Comparison of ENCODE assay signal across 24 cellular contexts in the genomic region with DNA sequence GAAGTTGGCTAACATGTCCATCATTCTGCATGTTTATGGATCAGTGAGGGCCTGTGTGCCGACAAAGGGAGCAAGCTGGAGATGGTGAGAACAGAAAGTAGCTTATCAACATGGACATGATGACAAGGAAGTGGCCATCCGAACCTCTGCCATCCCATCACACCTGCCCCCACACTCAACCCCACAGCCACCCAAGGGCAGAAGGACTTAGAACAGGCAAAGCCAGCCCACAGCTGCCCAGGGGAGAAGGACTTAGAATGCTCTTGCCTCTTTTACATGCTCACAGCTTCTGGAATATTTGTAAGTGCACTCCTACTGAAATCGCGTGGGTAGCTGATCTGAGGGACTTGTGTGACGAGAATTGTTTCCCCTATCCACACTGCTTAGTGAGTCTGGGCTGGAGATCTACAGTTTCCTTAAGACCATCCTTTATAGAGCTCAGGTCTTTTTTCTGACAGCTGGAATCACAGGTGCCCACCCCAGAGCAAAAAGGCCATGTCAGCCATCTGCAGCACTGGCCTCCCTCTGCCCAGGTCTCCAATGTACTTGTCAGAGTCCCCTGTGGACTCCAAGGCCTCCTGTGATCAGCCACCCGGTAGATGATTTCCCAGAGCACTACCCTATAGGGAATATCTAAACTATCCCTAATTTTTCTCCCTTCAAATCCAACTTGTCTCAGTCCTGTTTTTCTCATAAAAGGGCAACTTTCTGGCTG.
A peak's percentile ranks its signal among the peaks of the same experiment; 100 is the strongest.
DNase-seq lines count a peak whose midpoint lies in the region; ATAC-seq and TF ChIP-seq lines count a peak whose summit lies in the region.
"Had no signal": no experiment of that assay in that cellular context is flagged by ENCODE, and none has a peak within 500 bp of the region (broad histone marks: within the 10 kb centered on the region; RNA-seq: fewer than 3 reads in every experiment).

No MANE protein-coding gene starts in this region.

- H3K27ac Mint-ChIP-seq in endodermal cell, result no peak overlapping the region
- H3K27ac Mint-ChIP-seq: activated CD4-positive, alpha-beta T cell treated with anti-CD3 and anti-CD28 coated beads, Interleukin-2, amount 10 ng/mL, durations not matched to agents 24 days and 14 days; activated naive CD4-positive, alpha-beta T cell treated with anti-CD3 and anti-CD28 coated beads, Interleukin-2, amount 50 U/mL, for 24 hours; CD4-positive, CD25-positive, alpha-beta regulatory T cell; H9; T-helper 1 cell treated with Interleukin-12 subunit alpha and Interleukin-12 subunit beta and Interleukin-4 antibody, amounts not matched to agents 30 μg/mL and 1 μg/mL, for 36 hours had no signal

- ATAC-seq in Right ventricle myocardium inferior, result no peak
- ATAC-seq in GM21423 (IDR thresholded peaks at IDR 0.05; ENCODE audit: unreplicated experiment), result no peak
- ATAC-seq: esophagus mucosa, psoas muscle had no signal

- no peaks in the 10 kb centered on the region for H3K9me3 ChIP-seq in endodermal cell (ENCODE audit: control insufficient read depth, low read length)
- H3K9me3 ChIP-seq: psoas muscle, SJSA1, uterus had no signal

- no peak for TF ChIP-seq CTCF in endodermal cell (conservative IDR thresholded peaks at IDR 0.05)

- H3K27me3 Mint-ChIP-seq in endodermal cell (ENCODE audit: insufficient read depth), result no peaks in the 10 kb centered on the region
- H3K27me3 Mint-ChIP-seq: activated naive CD4-positive, alpha-beta T cell treated with anti-CD3 and anti-CD28 coated beads, Interleukin-2, amount 50 U/mL, for 24 hours; CD4-positive, CD25-positive, alpha-beta regulatory T cell had no signal

- intact Hi-C loops in cardiac septum (cut with DNase I) (no loop called here), Right ventricle myocardium inferior (cut with DNase I) (no loop called here)

- peaks cover 15% of the 10 kb centered on the region for H3K4me1 Mint-ChIP-seq in endodermal cell

- 98 to 99% methylated on average over 4 to 6 of the region's 6 CpGs for WGBS in endodermal cell (ENCODE audit: insufficient coverage in 1 of 2, insufficient read length in 1 of 2), 2 experiments

- no peaks in the 10 kb centered on the region for H3K27me3 ChIP-seq in endodermal cell (ENCODE audit: control insufficient read depth, insufficient read depth, low read length, poor library complexity, severe bottlenecking)
- H3K27me3 ChIP-seq: SJSA1, uterus had no signal

- H3K9me3 Mint-ChIP-seq in endodermal cell, result no peaks in the 10 kb centered on the region
- H3K9me3 Mint-ChIP-seq: activated naive CD4-positive, alpha-beta T cell treated with anti-CD3 and anti-CD28 coated beads, Interleukin-2, amount 50 U/mL, for 24 hours; H9; T-helper 1 cell treated with Interleukin-12 subunit alpha and Interleukin-12 subunit beta and Interleukin-4 antibody, amounts not matched to agents 30 μg/mL and 1 μg/mL, for 36 hours had no signal

- no peak overlapping the region for H3K4me3 ChIP-seq in endodermal cell (ENCODE audit: low read length)
- H3K4me3 ChIP-seq: psoas muscle, SJSA1, uterus had no signal

- peaks cover 8% of the 10 kb centered on the region for H3K36me3 ChIP-seq in endodermal cell (ENCODE audit: control insufficient read depth, insufficient read depth, low read length)
- H3K36me3 ChIP-seq: uterus had no signal

- H3K4me1 ChIP-seq in endodermal cell (ENCODE audit: control insufficient read depth, insufficient read depth, low read length), result peaks cover 8% of the 10 kb centered on the region

- H3K9ac ChIP-seq in endodermal cell (ENCODE audit: extremely low read depth, low read length, poor library complexity, severe bottlenecking), result no peak overlapping the region

- H3K36me3 Mint-ChIP-seq in endodermal cell (ENCODE audit: low read depth), result peaks cover 6% of the 10 kb centered on the region
- H3K36me3 Mint-ChIP-seq: activated naive CD4-positive, alpha-beta T cell treated with anti-CD3 and anti-CD28 coated beads, Interleukin-2, amount 50 U/mL, for 24 hours had no signal

- H3K4me3 Mint-ChIP-seq in endodermal cell, result no peak overlapping the region
- H3K4me3 Mint-ChIP-seq: activated CD4-positive, alpha-beta T cell treated with anti-CD3 and anti-CD28 coated beads, Interleukin-2, amount 10 ng/mL, durations not matched to agents 24 days and 14 days; activated naive CD4-positive, alpha-beta T cell treated with anti-CD3 and anti-CD28 coated beads, Interleukin-2, amount 50 U/mL, for 24 hours; CD4-positive, CD25-positive, alpha-beta regulatory T cell; H9; T-helper 1 cell treated with Interleukin-12 subunit alpha and Interleukin-12 subunit beta and Interleukin-4 antibody, amounts not matched to agents 30 μg/mL and 1 μg/mL, for 36 hours had no signal

- DNase-seq in cardiac septum (ENCODE audit: low spot score) (peak; percentile 59), Right ventricle myocardium inferior (ENCODE audit: missing footprints) (no peak), endodermal cell (peak; percentile 24), putamen (ENCODE audit: low spot score) (peak; percentile 57), GM19238 (ENCODE audit: insufficient read length, low spot score) (no peak), occipital lobe (lab: John Stamatoyannopoulos, UW) (no peak)
- DNase-seq: activated CD4-positive, alpha-beta T cell treated with anti-CD3 and anti-CD28 coated beads, Interleukin-2, amount 10 ng/mL, durations not matched to agents 24 days and 14 days; CD4-positive, CD25-positive, alpha-beta regulatory T cell; effector CD4-positive, alpha-beta T cell; foreskin melanocyte; H9; hypothalamus; IMR-90; NCI-H1105; NCI-H2029; NCI-H446; small intestine had no signal

- H3K27ac ChIP-seq in endodermal cell (ENCODE audit: low read depth, low read length), result no peak overlapping the region
- H3K27ac ChIP-seq: SJSA1, uterus had no signal

Comparison
In these comparisons a context has a peak if more than half of its experiments do, and no peak if none do; other contexts are left out.
1. DNase-seq: peak in cardiac septum (single experiment), endodermal cell (single experiment) and putamen (single experiment); none in Right ventricle myocardium inferior (single experiment), GM19238 (single experiment) and occipital lobe (single experiment).